34 cellular contexts compared by ENCODE assay signal in genomic region chr2:163375070-163375469, GRCh38.
"Had no signal": no experiment of that assay in that cellular context is flagged by ENCODE, and none has a peak within 500 bp of the region (broad histone marks: within the 10 kb centered on the region; RNA-seq: fewer than 3 reads in every experiment).

No MANE protein-coding gene starts in this region.

- H3K36me3 ChIP-seq: MG63 had no signal

- H3K4me2 ChIP-seq: KMS-11 had no signal

- H3K27me3 ChIP-seq: MG63 had no signal

- H3K9ac ChIP-seq: KMS-11 had no signal

- H3K4me3 ChIP-seq: MG63 had no signal

- H3K27ac ChIP-seq: KMS-11 had no signal

- H3K9me3 ChIP-seq: MG63 had no signal

- DNase-seq: Karpas-422, Kasumi-1, KG1, MG63, MM.1S, MV-4-11, NCI-H1048, NCI-H1092, NCI-H1092 treated with DMSO at 0.1 percent for 48 hours, NCI-H1105, NCI-H1105 treated with DMSO at 0.1 percent for 48 hours, NCI-H1417, NCI-H1417 treated with DMSO at 0.1 percent for 48 hours, NCI-H1436, NCI-H1436 treated with DMSO at 0.1 percent for 48 hours, NCI-H146, NCI-H1694, NCI-H1694 treated with DMSO at 0.1 percent for 48 hours, NCI-H187, NCI-H187 treated with DMSO at 0.1 percent for 48 hours, NCI-H1930, NCI-H2029, NCI-H2029 treated with DMSO at 0.1 percent for 48 hours, NCI-H2081, NCI-H2081 treated with DMSO at 0.1 percent for 48 hours, NCI-H2107, NCI-H2171, NCI-H2171 treated with DMSO at 0.1 percent for 48 hours, NCI-H2227 treated with DMSO at 0.1 percent for 48 hours, NCI-H226, NCI-H345, NCI-H446, NCI-H446 treated with DMSO at 0.1 percent for 48 hours had no signal
